8 cellular contexts compared by ENCODE assay signal in the genomic region with DNA sequence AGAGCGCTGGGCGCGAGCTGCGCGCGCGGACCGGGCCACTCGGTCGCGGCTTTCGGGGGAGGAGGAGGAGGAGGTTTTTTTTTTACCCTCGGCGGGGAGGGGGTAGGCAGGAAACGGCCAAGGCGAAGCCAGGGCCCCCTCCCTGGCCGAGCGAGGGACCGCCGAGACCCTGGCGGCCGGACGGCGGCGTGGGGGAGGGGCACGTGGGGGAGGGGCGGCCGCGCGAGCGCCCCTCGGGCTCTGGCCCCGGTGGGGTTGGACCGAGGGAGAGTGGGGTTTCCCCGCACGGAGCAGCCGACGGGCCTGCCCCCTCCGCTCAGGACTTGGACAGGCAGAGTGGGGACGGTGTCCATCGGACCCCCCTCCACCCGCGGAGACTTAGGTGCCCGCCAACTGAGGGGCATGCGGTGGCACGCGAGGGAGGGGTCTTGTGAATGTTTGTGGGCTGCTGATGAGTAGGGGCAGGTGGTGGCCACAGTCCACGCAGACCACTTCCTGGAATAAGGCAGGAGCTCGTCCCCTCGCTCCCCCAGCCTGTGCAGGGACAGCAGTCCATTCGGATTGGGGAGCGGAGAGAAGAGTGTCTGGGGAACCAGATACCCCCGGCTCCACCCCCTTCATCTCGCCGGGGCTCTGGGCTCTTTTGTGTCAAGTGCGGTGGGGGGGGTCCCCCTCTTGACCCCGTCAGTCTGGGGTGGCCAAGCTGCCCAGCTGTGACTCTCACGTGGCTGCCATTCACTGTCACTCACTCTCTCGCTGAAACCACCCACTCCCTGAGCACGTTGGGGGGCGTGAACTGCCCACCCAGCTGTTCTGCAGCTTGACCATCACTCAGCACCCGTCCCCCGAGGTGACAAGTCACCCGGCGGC. TPM values are rescaled to one million over a fixed set of nuclear protein-coding genes. Genes with fewer than 3 reads are reported as not detected.
DNase-seq lines count a peak whose midpoint lies in the region; ATAC-seq and TF ChIP-seq lines count a peak whose summit lies in the region.

No MANE protein-coding gene starts in this region.

- peaks cover 7% of the 10 kb centered on the region for H3K36me3 Mint-ChIP-seq in activated naive CD4-positive, alpha-beta T cell treated with anti-CD3 and anti-CD28 coated beads, Interleukin-2, amount 50 U/mL, for 24 hours

- H3K4me1 Mint-ChIP-seq in activated naive CD4-positive, alpha-beta T cell treated with anti-CD3 and anti-CD28 coated beads, Interleukin-2, amount 50 U/mL, for 24 hours: peaks cover 10% of the 10 kb centered on the region

- intact Hi-C loops in heart right ventricle (cut with DNase I): loop anchor here in 3 of 10 donors (2.0 to 5.0 kb wide), 3 partner anchors 29 to 53 kb away; a partner anchor contains a TSS

- H3K27ac Mint-ChIP-seq in activated naive CD4-positive, alpha-beta T cell treated with anti-CD3 and anti-CD28 coated beads, Interleukin-2, amount 50 U/mL, for 24 hours: peak overlapping the region; percentile 63

- peaks cover 0 to 17% (median 2%) of the 10 kb centered on the region in 9 donors for H3K36me3 ChIP-seq in heart right ventricle

- 1% methylated on average over 41 to 56 of the region's 65 CpGs for WGBS in heart right ventricle, 2 donors

- H3K4me3 ChIP-seq in heart right ventricle: peak overlapping the region; percentile 40 to 96 (median 78)

- H3K9me3 Mint-ChIP-seq in activated naive CD4-positive, alpha-beta T cell treated with anti-CD3 and anti-CD28 coated beads, Interleukin-2, amount 50 U/mL, for 24 hours: no peaks in the 10 kb centered on the region

- TF ChIP-seq CTCF in heart right ventricle (IDR thresholded peaks at IDR 0.05): peak in 1 of 9 donors; percentile 10

- ATAC-seq in HG03354 (IDR thresholded peaks at IDR 0.05; ENCODE audit: poor library complexity, severe bottlenecking, unreplicated experiment) (peak; percentile 28), heart right ventricle (peak in 1 of 8 donors; percentile 0), HG02763 (IDR thresholded peaks at IDR 0.05; ENCODE audit: unreplicated experiment) (no peak), GM19463 (IDR thresholded peaks at IDR 0.05; ENCODE audit: unreplicated experiment) (no peak)

- DNase-seq in DMS79 treated with DMSO at 0.1 percent for 48 hours (lab: John Stamatoyannopoulos, UW): peak; percentile 75
- DNase-seq in RPMI8226: peak; percentile 50
- peak; percentile 25 to 47 for DNase-seq in heart right ventricle
- DNase-seq in retina: peak; percentile 88

- H3K4me1 ChIP-seq in heart right ventricle: peaks cover 19 to 83% (median 65%) of the 10 kb centered on the region in 9 donors

- H3K4me3 Mint-ChIP-seq in activated naive CD4-positive, alpha-beta T cell treated with anti-CD3 and anti-CD28 coated beads, Interleukin-2, amount 50 U/mL, for 24 hours: peak overlapping the region; percentile 37

- H3K27me3 ChIP-seq in heart right ventricle: no peaks in the 10 kb centered on the region

- H3K9me3 ChIP-seq in heart right ventricle: no peaks in the 10 kb centered on the region

- peak overlapping the region; percentile 6 to 98 (median 92) for H3K27ac ChIP-seq in heart right ventricle

- no peaks in the 10 kb centered on the region for H3K27me3 Mint-ChIP-seq in activated naive CD4-positive, alpha-beta T cell treated with anti-CD3 and anti-CD28 coated beads, Interleukin-2, amount 50 U/mL, for 24 hours

RNA-seq across cellular contexts. Expression of a gene that starts 3.0 kb away (rescaled TPM):
- total RNA-seq in heart right ventricle: 10 to 100 TPM in 5 of 10 donors, 1 to 10 TPM in 5; 8.2 to 22.0 (median 10.4) TPM
- 10 to 100 TPM; 13.7 to 29.0 TPM for polyA plus RNA-seq in heart right ventricle

RNA-seq across cellular contexts. Expression of a gene that starts 27.8 kb away (rescaled TPM):
- 10 to 100 TPM; 12.7 to 20.1 (median 16.0) TPM for total RNA-seq in heart right ventricle
- polyA plus RNA-seq in heart right ventricle: 10 to 100 TPM; 10.0 to 11.6 TPM

RNA-seq across cellular contexts. Expression of a gene that starts 28.2 kb away (rescaled TPM):
- total RNA-seq in heart right ventricle: 100 to 1,000 TPM in 1 of 10 donors, 10 to 100 TPM in 9; 59.2 to 115 (median 73.0) TPM
- polyA plus RNA-seq in heart right ventricle: 100 to 1,000 TPM; 108 to 167 TPM

RNA-seq across cellular contexts. Expression of a gene that starts 30.5 kb away (rescaled TPM):
- total RNA-seq in heart right ventricle: 1 to 10 TPM in 2 of 10 donors, under 1 TPM in 8; 0.15 to 1.6 (median 0.90) TPM
- polyA plus RNA-seq in heart right ventricle: 1 to 10 TPM; 1.5 to 1.9 TPM

RNA-seq across cellular contexts. Expression of a gene that starts 30.7 kb away (rescaled TPM):
- total RNA-seq in heart right ventricle: 10 to 100 TPM; 12.3 to 47.4 (median 19.3) TPM
- 100 to 1,000 TPM; 121 to 298 TPM for polyA plus RNA-seq in heart right ventricle

Comparison
In these comparisons a context has a peak if more than half of its experiments do, and no peak if none do; other contexts are left out.
1. DNase-seq: peak in every context shown above with its lines; median percentile 88 in retina; 75 in DMS79 treated with DMSO at 0.1 percent for 48 hours; 50 in RPMI8226; 36 in heart right ventricle.